19 cellular contexts compared by ENCODE assay signal in genomic region chr10:112820320-112820719, GRCh38.
DNase-seq lines count a peak whose midpoint lies in the region; ATAC-seq, FAIRE-seq and TF ChIP-seq lines count a peak whose summit lies in the region.
"Had no signal": no experiment of that assay in that cellular context is flagged by ENCODE, and none has a peak within 500 bp of the region (broad histone marks: within the 10 kb centered on the region; RNA-seq: fewer than 3 reads in every experiment).

No MANE protein-coding gene starts in this region.

- no peak overlapping the region for H3K56ac ChIP-seq in H1 (replicated peaks; ENCODE audit: insufficient read length, low read depth, low read length)

- peak overlapping the region; percentile 48; the same call in 1 of the 2 replicates for H2BK15ac ChIP-seq in H1 (ENCODE audit: low read length)
- H2BK15ac ChIP-seq in mesenchymal stem cell (ENCODE audit: low read depth, poor library complexity, severe bottlenecking) = no peak overlapping the region

- H3K9ac ChIP-seq in H1 (replicated peaks in 1 of 4; ENCODE audit: extremely low read depth in 1 of 4, low read depth in 3 of 4, low read length in 3 of 4) (no peak overlapping the region), mesenchymal stem cell (ENCODE audit: low read length) (no peak overlapping the region), trophoblast cell (ENCODE audit: low read length) (no peak overlapping the region)

- H4K8ac ChIP-seq in H1 (ENCODE audit: extremely low read depth, insufficient read depth, low read length) (no peak overlapping the region; the same call in 1 of the 2 replicates), mesenchymal stem cell (ENCODE audit: low read length) (no peak overlapping the region), trophoblast cell (ENCODE audit: low read depth, low read length) (no peak overlapping the region)

- H2AFZ ChIP-seq in H1 (ENCODE audit: low read length) = no peak overlapping the region
- H2AFZ ChIP-seq in mesenchymal stem cell (ENCODE audit: low read depth, low read length) = no peak overlapping the region
- no peak overlapping the region for H2AFZ ChIP-seq in trophoblast cell (ENCODE audit: insufficient read depth, low read length, poor library complexity)

- no peak overlapping the region for H2AK5ac ChIP-seq in H1 (ENCODE audit: low read depth, low read length)
- H2AK5ac ChIP-seq in mesenchymal stem cell (ENCODE audit: low read length, severe bottlenecking) = no peak overlapping the region
- peak overlapping the region; percentile 11 for H2AK5ac ChIP-seq in trophoblast cell (ENCODE audit: low read length)

- H3K4me2 ChIP-seq in H1 (ENCODE audit: insufficient read depth in 1 of 2, low read depth in 2 of 2, low read length in 2 of 2) (no peak overlapping the region), mesenchymal stem cell (ENCODE audit: low read length, poor library complexity, severe bottlenecking) (no peak overlapping the region), trophoblast cell (ENCODE audit: low read length) (no peak overlapping the region)

- H4K20me1 ChIP-seq in H1 (replicated peaks in 1 of 2; ENCODE audit: control insufficient read depth in 1 of 2, insufficient read depth in 2 of 2, low read length in 2 of 2) = no peaks in the 10 kb centered on the region

- TF ChIP-seq CTCF in CD8-positive, alpha-beta T cell (IDR thresholded peaks at IDR 0.05) = no peak
- TF ChIP-seq CTCF in H1 (IDR thresholded peaks at IDR 0.05; ENCODE audit: control extremely low read depth in 1 of 3, insufficient read depth in 1 of 3, low read depth in 1 of 3, low read length in 3 of 3) = no peak

- H3K4ac ChIP-seq in H1 (replicated peaks; ENCODE audit: insufficient read length, low read depth, low read length) = no peak overlapping the region
- H3K4ac ChIP-seq in mesenchymal stem cell (ENCODE audit: low read depth in 1 of 2, low read length in 2 of 2) = peak overlapping the region in 1 of 2 experiments; percentile 35
- H3K4ac ChIP-seq in trophoblast cell (ENCODE audit: low read depth, low read length) = no peak overlapping the region

- no peak for TF ChIP-seq POLR2A in H1 (IDR thresholded peaks at IDR 0.05; ENCODE audit: control extremely low read depth in 1 of 2, low read depth in 2 of 2, low read length in 2 of 2)

- H3K79me2 ChIP-seq in H1 (ENCODE audit: control insufficient read depth in 1 of 2, insufficient read depth in 2 of 2, low read length in 2 of 2) (no peaks in the 10 kb centered on the region), trophoblast cell (ENCODE audit: control insufficient read depth, insufficient read depth, low read length, poor library complexity) (no peaks in the 10 kb centered on the region)

- H3K14ac ChIP-seq in H1 (ENCODE audit: insufficient read length) = no peak overlapping the region
- no peak overlapping the region for H3K14ac ChIP-seq in mesenchymal stem cell (ENCODE audit: low read length in 2 of 2)
- H3K14ac ChIP-seq in trophoblast cell (ENCODE audit: low read length) = no peak overlapping the region

- H3K27ac Mint-ChIP-seq in CD8-positive, alpha-beta T cell = peak overlapping the region; percentile 46
- H3K27ac Mint-ChIP-seq: CD4-positive, CD25-positive, alpha-beta regulatory T cell; IgD-negative memory B cell had no signal

- no peaks in the 10 kb centered on the region for H3K4me1 ChIP-seq in CD8-positive, alpha-beta T cell (ENCODE audit: insufficient read depth, low read length)
- peaks cover 0 to 9% (median 2%) of the 10 kb centered on the region in 4 experiments; a peak in 4 of 7 replicates for H3K4me1 ChIP-seq in H1 (replicated peaks in 1 of 4; ENCODE audit: control insufficient read depth in 3 of 4, insufficient read depth in 4 of 4, low read length in 3 of 4)
- peaks cover 9% of the 10 kb centered on the region for H3K4me1 ChIP-seq in mesenchymal stem cell (ENCODE audit: control insufficient read depth, insufficient read depth, low read depth, low read length)
- H3K4me1 ChIP-seq in trophoblast cell (ENCODE audit: control insufficient read depth in 1 of 2, insufficient read depth in 2 of 2, low read length in 2 of 2) = peaks cover 7 to 17% of the 10 kb centered on the region in 2 experiments
- H3K4me1 ChIP-seq: BE2C, Caco-2, HAP-1 had no signal

- H3K9me3 Mint-ChIP-seq in CD8-positive, alpha-beta T cell = no peaks in the 10 kb centered on the region
- H3K9me3 Mint-ChIP-seq: IgD-negative memory B cell had no signal

- H3K23me2 ChIP-seq in H1 (ENCODE audit: low read depth, low read length) = no peaks in the 10 kb centered on the region

- H3K79me1 ChIP-seq in H1 (ENCODE audit: low read depth, low read length) (no peaks in the 10 kb centered on the region), mesenchymal stem cell (replicated peaks; ENCODE audit: low read length, poor library complexity, severe bottlenecking) (no peaks in the 10 kb centered on the region), trophoblast cell (ENCODE audit: low read length) (peaks cover 7% of the 10 kb centered on the region)

- H2BK20ac ChIP-seq in H1 (ENCODE audit: low read length) = 0 out of 2 replicates have a peak overlapping the region, but pooled peaks have one; percentile 13

- H4K5ac ChIP-seq in H1 (ENCODE audit: insufficient read length, low read depth, low read length) = no peak overlapping the region

- H4K91ac ChIP-seq in H1 (replicated peaks; ENCODE audit: insufficient read length, low read length) (no peak overlapping the region), mesenchymal stem cell (ENCODE audit: low read length) (peak overlapping the region; percentile 53), trophoblast cell (ENCODE audit: low read depth, low read length) (no peak overlapping the region)

- FAIRE-seq in H1 (lab: Jason Lieb, UNC) = no peak
- FAIRE-seq: A204.1, D721Med, G401.6, GM12891, GM19239 had no signal

- H3K4me3 ChIP-seq in CD8-positive, alpha-beta T cell (ENCODE audit: low read depth, low read length) = no peak overlapping the region
- H3K4me3 ChIP-seq in H1 (ENCODE audit: extremely low read depth in 1 of 4, insufficient read depth in 2 of 4, low read depth in 3 of 4, low read length in 4 of 4) (no peak overlapping the region), mesenchymal stem cell (ENCODE audit: insufficient read depth in 1 of 2, low read depth in 1 of 2, low read length in 2 of 2) (no peak overlapping the region), trophoblast cell (ENCODE audit: low read depth, low read length) (no peak overlapping the region)
- H3K4me3 ChIP-seq: HAP-1 had no signal

- no peak for TF ChIP-seq RAD21 in H1 (IDR thresholded peaks at IDR 0.05 in 1 of 2, conservative IDR thresholded peaks at IDR 0.05 in 1 of 2; ENCODE audit: low read depth in 2 of 2, low read length in 2 of 2)

- no peak overlapping the region for H3K4me3 Mint-ChIP-seq in CD8-positive, alpha-beta T cell
- H3K4me3 Mint-ChIP-seq: CD4-positive, CD25-positive, alpha-beta regulatory T cell had no signal

- peaks cover 36% of the 10 kb centered on the region for H3K36me3 Mint-ChIP-seq in CD8-positive, alpha-beta T cell

- no peak overlapping the region for H4K12ac ChIP-seq in trophoblast cell (ENCODE audit: low read depth, low read length)

- intact Hi-C loops in CD8-positive, alpha-beta T cell (cut with DNase I, micrococcal nuclease) = no loop called here

- no peaks in the 10 kb centered on the region for H3K36me3 ChIP-seq in CD8-positive, alpha-beta T cell (ENCODE audit: insufficient read depth, low read length)
- no peaks in the 10 kb centered on the region for H3K36me3 ChIP-seq in H1 (ENCODE audit: control insufficient read depth in 2 of 4, insufficient read depth in 4 of 4, low read length in 3 of 4)
- peaks cover 11 to 19% of the 10 kb centered on the region in 2 experiments for H3K36me3 ChIP-seq in mesenchymal stem cell (ENCODE audit: control insufficient read depth in 1 of 2, insufficient read depth in 2 of 2, low read depth in 1 of 2, low read length in 2 of 2)
- no peaks in the 10 kb centered on the region for H3K36me3 ChIP-seq in trophoblast cell (ENCODE audit: control insufficient read depth in 1 of 2, insufficient read depth in 2 of 2, low read length in 2 of 2)
- H3K36me3 ChIP-seq: BE2C, HAP-1 had no signal

- H2BK12ac ChIP-seq in H1 (ENCODE audit: low read depth, low read length) = peak overlapping the region; percentile 33; the same call in 1 of the 2 replicates
- peak overlapping the region in 1 of 2 experiments; percentile 79 for H2BK12ac ChIP-seq in mesenchymal stem cell (ENCODE audit: low read length in 2 of 2)
- H2BK12ac ChIP-seq in trophoblast cell (ENCODE audit: low read length) = no peak overlapping the region

- no peak for DNase-seq in CD8-positive, alpha-beta T cell
- DNase-seq in H1 (ENCODE audit: low read depth in 1 of 2, low spot score in 2 of 2) (no peak), mesenchymal stem cell (no peak), trophoblast cell (no peak), NCI-H2171 (lab: John Stamatoyannopoulos, UW) (no peak)
- DNase-seq: ACHN; BE2C; C1 segment of cervical spinal cord; Caco-2; CD4-positive, CD25-positive, alpha-beta regulatory T cell had no signal

- POLR2A ChIA-PET in CD8-positive, alpha-beta T cell (lab: Charles Lee) = no interaction called here
- POLR2A ChIA-PET in H1 (lab: Charles Lee; ENCODE audit: partially characterized antibody) = interaction anchor here (2.6 kb wide), 1 partner anchor 10 kb away, joined by 8 read pairs; no protein-coding TSS in a partner anchor

- H3K23ac ChIP-seq in H1 (ENCODE audit: insufficient read length) (no peak overlapping the region), mesenchymal stem cell (ENCODE audit: low read length in 2 of 2) (no peak overlapping the region), trophoblast cell (ENCODE audit: low read length) (no peak overlapping the region)

- no peaks in the 10 kb centered on the region for H3K27me3 Mint-ChIP-seq in CD8-positive, alpha-beta T cell (ENCODE audit: low read depth)
- H3K27me3 Mint-ChIP-seq: CD4-positive, CD25-positive, alpha-beta regulatory T cell; IgD-negative memory B cell had no signal

- no peaks in the 10 kb centered on the region for H3K4me1 Mint-ChIP-seq in CD8-positive, alpha-beta T cell (ENCODE audit: low read depth)
- H3K4me1 Mint-ChIP-seq: IgD-negative memory B cell had no signal

- TF ChIP-seq EP300 in H1 (IDR thresholded peaks at IDR 0.05; ENCODE audit: borderline replicate concordance in 1 of 2, low read depth in 2 of 2, low read length in 2 of 2) = no peak

- no peak overlapping the region for H3K27ac ChIP-seq in CD8-positive, alpha-beta T cell (ENCODE audit: low read depth, low read length)
- H3K27ac ChIP-seq in H1 (ENCODE audit: low read depth, low read length) (no peak overlapping the region), mesenchymal stem cell (ENCODE audit: low read length, poor library complexity, severe bottlenecking) (no peak overlapping the region), trophoblast cell (ENCODE audit: low read depth, low read length) (no peak overlapping the region)
- H3K27ac ChIP-seq: HL-60 had no signal

- 100% methylated on average over 1 of the region's 1 CpG; no CpG with 5 or more reads in 1 of the 2 experiments for WGBS in H1 (ENCODE audit: extremely low coverage in 1 of 2, insufficient coverage in 1 of 2, insufficient read length in 1 of 2, insufficient replicate concordance in 2 of 2, low coverage in 1 of 2, low lambda C conversion rate in 2 of 2, missing lambda C conversion rate in 1 of 2), 2 experiments
- 95% methylated on average over 1 of the region's 1 CpG for WGBS in mesenchymal stem cell
- WGBS in trophoblast cell (ENCODE audit: extremely low coverage, insufficient coverage, insufficient read length) = no CpG with 5 or more reads among the region's 1 CpG

- no peak for ATAC-seq in CD8-positive, alpha-beta T cell
- no peak for ATAC-seq in HG03025 (IDR thresholded peaks at IDR 0.05; ENCODE audit: low FRiP score, unreplicated experiment)

- no peaks in the 10 kb centered on the region for H3K27me3 ChIP-seq in CD8-positive, alpha-beta T cell (ENCODE audit: insufficient read depth, low read length)
- no peaks in the 10 kb centered on the region for H3K27me3 ChIP-seq in H1 (replicated peaks in 1 of 4; ENCODE audit: control insufficient read depth in 3 of 4, extremely low read depth in 1 of 4, insufficient read depth in 3 of 4, low read length in 3 of 4)
- H3K27me3 ChIP-seq in mesenchymal stem cell (ENCODE audit: control insufficient read depth in 1 of 2, insufficient read depth in 1 of 2, low read length in 2 of 2) = no peaks in the 10 kb centered on the region
- no peaks in the 10 kb centered on the region for H3K27me3 ChIP-seq in trophoblast cell (ENCODE audit: insufficient read depth, low read length)
- H3K27me3 ChIP-seq: BE2C had no signal

- H3K18ac ChIP-seq in H1 (ENCODE audit: extremely low read depth, low read length) (no peak overlapping the region), mesenchymal stem cell (ENCODE audit: low read depth in 1 of 2, low read length in 2 of 2) (no peak overlapping the region), trophoblast cell (ENCODE audit: low read length) (no peak overlapping the region)

- H2BK120ac ChIP-seq in H1 (replicated peaks; ENCODE audit: low read depth, low read length) (no peak overlapping the region), mesenchymal stem cell (ENCODE audit: low read depth, low read length) (peak overlapping the region; percentile 27), trophoblast cell (ENCODE audit: insufficient read depth, low read length, poor library complexity) (no peak overlapping the region)

- no peaks in the 10 kb centered on the region for H3K9me3 ChIP-seq in CD8-positive, alpha-beta T cell (ENCODE audit: low read length)
- H3K9me3 ChIP-seq in H1 (ENCODE audit: insufficient read depth in 2 of 2, low read depth in 1 of 2, low read length in 1 of 2) = no peaks in the 10 kb centered on the region
- no peaks in the 10 kb centered on the region for H3K9me3 ChIP-seq in mesenchymal stem cell (ENCODE audit: control insufficient read depth, low read length)
- H3K9me3 ChIP-seq in trophoblast cell (ENCODE audit: insufficient read depth, low read depth, low read length) = peaks cover 3% of the 10 kb centered on the region
- H3K9me3 ChIP-seq: BE2C, Caco-2, HAP-1 had no signal

- CTCF ChIA-PET in CD8-positive, alpha-beta T cell (lab: Charles Lee) = interaction anchor here (0.6 kb wide), 1 partner anchor 290 kb away, joined by 3 read pairs; no protein-coding TSS in a partner anchor
- CTCF ChIA-PET in H1 (lab: Charles Lee; ENCODE audit: partially characterized antibody) = interaction anchor here (0.6 to 1.9 kb wide), 6 partner anchors 8 to 132 kb away, joined by 3 to 9 read pairs (median 4); no protein-coding TSS in a partner anchor

- H2BK5ac ChIP-seq in H1 (ENCODE audit: low read depth, low read length) (no peak overlapping the region), mesenchymal stem cell (ENCODE audit: low read depth, low read length, poor library complexity, severe bottlenecking) (no peak overlapping the region), trophoblast cell (ENCODE audit: low read depth, low read length, poor library complexity) (no peak overlapping the region)
